Comparison of ENCODE assay signal across 28 cellular contexts in the genomic region with DNA sequence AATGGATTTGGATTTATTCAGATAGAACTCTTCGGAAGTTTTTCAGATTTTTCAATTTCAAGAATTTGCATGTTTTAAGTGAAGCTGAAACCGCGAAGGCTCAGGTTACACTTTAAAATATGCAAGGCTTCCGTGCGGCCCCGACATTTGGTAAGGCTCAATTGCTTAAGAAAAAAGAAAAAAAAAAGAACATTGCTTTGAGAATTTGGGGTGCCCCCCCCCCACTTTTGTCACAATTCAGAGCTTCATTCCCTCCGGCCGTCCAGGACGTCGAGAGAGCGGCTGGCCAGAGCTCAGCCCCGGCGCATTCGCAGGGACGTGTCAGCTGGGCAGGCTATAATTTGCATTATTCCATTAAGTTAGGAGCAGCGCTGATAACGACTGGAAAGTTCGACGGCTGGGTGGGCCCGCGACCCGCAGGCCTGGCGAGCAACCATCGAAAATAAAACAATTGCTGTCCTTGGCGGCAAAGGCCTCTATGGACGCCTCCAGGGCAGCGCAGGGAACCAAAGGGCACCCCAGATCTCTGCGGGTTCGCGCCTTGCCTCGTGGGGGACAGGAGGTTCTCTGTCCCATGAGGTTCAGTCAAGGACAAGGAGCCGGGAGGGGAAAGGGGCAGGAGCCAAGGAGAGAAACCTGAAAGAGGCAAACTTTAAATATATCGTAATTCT. TPM values are rescaled to one million over a fixed set of nuclear protein-coding genes. Genes with fewer than 3 reads are reported as not detected.
DNase-seq lines count a peak whose midpoint lies in the region; FAIRE-seq and TF ChIP-seq lines count a peak whose summit lies in the region.
"Had no signal": no experiment of that assay in that cellular context is flagged by ENCODE, and none has a peak within 500 bp of the region (broad histone marks: within the 10 kb centered on the region; RNA-seq: fewer than 3 reads in every experiment).

No MANE protein-coding gene starts in this region.

- H3F3A ChIP-seq in neural progenitor cell (ENCODE audit: low read depth), result peaks cover 78% of the 10 kb centered on the region

- H3K4me1 Mint-ChIP-seq in endodermal cell, result peaks cover 43% of the 10 kb centered on the region
- peaks cover 54% of the 10 kb centered on the region for H3K4me1 Mint-ChIP-seq in neural progenitor cell
- H3K4me1 Mint-ChIP-seq in nephron progenitor cell, result peaks cover 30% of the 10 kb centered on the region

- H3K27me3 ChIP-seq in HUES64 (ENCODE audit: insufficient read depth, low read length), result peaks cover 98% of the 10 kb centered on the region
- peaks cover 100% of the 10 kb centered on the region for H3K27me3 ChIP-seq in endodermal cell (ENCODE audit: control insufficient read depth, insufficient read depth, low read length, poor library complexity, severe bottlenecking)
- H3K27me3 ChIP-seq in neural progenitor cell, result peaks cover 45% of the 10 kb centered on the region

- H3K4me3 ChIP-seq in HUES64 (ENCODE audit: low read length) (peak overlapping the region; percentile 77), endodermal cell (ENCODE audit: low read length) (peak overlapping the region; percentile 16), neural progenitor cell (no peak overlapping the region)
- H3K4me3 ChIP-seq: esophagus squamous epithelium, right atrium auricular region, tibial nerve had no signal

- H3K36me3 Mint-ChIP-seq in endodermal cell (ENCODE audit: low read depth), result no peaks in the 10 kb centered on the region
- H3K36me3 Mint-ChIP-seq in neural progenitor cell, result peaks cover 7% of the 10 kb centered on the region
- H3K36me3 Mint-ChIP-seq in nephron progenitor cell (ENCODE audit: low read depth), result no peaks in the 10 kb centered on the region

- H3K27ac Mint-ChIP-seq in endodermal cell (no peak overlapping the region), neural progenitor cell (peak overlapping the region; percentile 95), nephron progenitor cell (no peak overlapping the region)
- H3K27ac Mint-ChIP-seq: activated T-cell treated with anti-CD3 and anti-CD28 coated beads, Interleukin-2, amount 50 U/mL, for 24 hours; stimulated activated naive CD8-positive, alpha-beta T cell treated with anti-CD3 and anti-CD28 coated beads, Interleukin-15, amount 100 ng/mL, for 72 hours had no signal

- H3K9ac ChIP-seq in HUES64 (ENCODE audit: low read depth, low read length), result peak overlapping the region; percentile 46; the same call in 1 of the 2 replicates
- H3K9ac ChIP-seq in endodermal cell (ENCODE audit: extremely low read depth, low read length, poor library complexity, severe bottlenecking), result no peak overlapping the region
- no peak overlapping the region for H3K9ac ChIP-seq in neural progenitor cell

- FAIRE-seq in GM12892 (lab: Jason Lieb, UNC), result no peak
- FAIRE-seq: astrocyte, GM19239 had no signal

- H3K36me3 ChIP-seq in HUES64 (ENCODE audit: insufficient read depth, low read length), result no peaks in the 10 kb centered on the region
- H3K36me3 ChIP-seq in endodermal cell (ENCODE audit: control insufficient read depth, insufficient read depth, low read length), result no peaks in the 10 kb centered on the region
- peaks cover 14% of the 10 kb centered on the region for H3K36me3 ChIP-seq in neural progenitor cell
- H3K36me3 ChIP-seq: esophagus squamous epithelium, right atrium auricular region, tibial nerve had no signal

- peaks cover 42% of the 10 kb centered on the region for H3K79me2 ChIP-seq in neural progenitor cell (ENCODE audit: low read depth)

- peak overlapping the region; percentile 75 for H3K4me2 ChIP-seq in neural progenitor cell

- DNase-seq in GM20000 (ENCODE audit: low spot score) (peak; percentile 12), endodermal cell (no peak), neural progenitor cell (ENCODE audit: low spot score) (peak; percentile 35), SIG-M5 (lab: John Stamatoyannopoulos, UW) (no peak), GM12892 (ENCODE audit: insufficient read length) (no peak), NCI-H187 treated with DMSO at 0.1 percent for 48 hours (lab: John Stamatoyannopoulos, UW) (no peak), nephron progenitor cell (no peak)
- DNase-seq: activated CD4-positive, CD25-positive, alpha-beta regulatory T cell; activated naive CD4-positive, alpha-beta T cell treated with anti-CD3 and anti-CD28 coated beads, Interleukin-2, amount 50 U/mL, for 16 hours; activated T-cell treated with anti-CD3 and anti-CD28 coated beads, Interleukin-2, amount 50 U/mL, for 24 hours; CD8-positive, alpha-beta memory T cell; cerebellar nuclear complex; DMS53; effector memory CD4-positive, alpha-beta T cell; esophagus squamous epithelium; IMR-90; NCI-H2107; NCI-H524; RPMI8226; stimulated activated naive CD8-positive, alpha-beta T cell treated with anti-CD3 and anti-CD28 coated beads, Interleukin-15, amount 100 ng/mL, for 72 hours; T1000 had no signal

- H3K9me3 ChIP-seq in HUES64 (ENCODE audit: insufficient read depth, low read depth, low read length) (no peaks in the 10 kb centered on the region), endodermal cell (ENCODE audit: control insufficient read depth, low read length) (peaks cover 10% of the 10 kb centered on the region), neural progenitor cell (ENCODE audit: low read depth) (no peaks in the 10 kb centered on the region)
- H3K9me3 ChIP-seq: esophagus squamous epithelium, right atrium auricular region, tibial nerve had no signal

- TF ChIP-seq POLR2A in GM12892 (IDR thresholded peaks at IDR 0.05; ENCODE audit: low read depth, low read length), result no peak

- 3% methylated on average over 33 of the region's 33 CpGs for WGBS in HUES64
- 6 to 7% methylated on average over 20 to 33 of the region's 33 CpGs for WGBS in endodermal cell (ENCODE audit: insufficient coverage in 1 of 2, insufficient read length in 1 of 2), 2 experiments

- H3K4me1 ChIP-seq in HUES64 (ENCODE audit: insufficient read depth, low read length) (peaks cover 54% of the 10 kb centered on the region), endodermal cell (ENCODE audit: control insufficient read depth, insufficient read depth, low read length) (peaks cover 6% of the 10 kb centered on the region), neural progenitor cell (peaks cover 18% of the 10 kb centered on the region)

- no peak overlapping the region for H2AFZ ChIP-seq in neural progenitor cell (replicated peaks)

- TF ChIP-seq CTCF in GM20000 (IDR thresholded peaks at IDR 0.05; ENCODE audit: extremely low read depth, missing control alignments) (no peak), endodermal cell (conservative IDR thresholded peaks at IDR 0.05) (no peak), neural progenitor cell (IDR thresholded peaks at IDR 0.05) (no peak), nephron progenitor cell (IDR thresholded peaks at IDR 0.05) (no peak)

- H3K27me3 Mint-ChIP-seq in endodermal cell (ENCODE audit: insufficient read depth) (peaks cover 98% of the 10 kb centered on the region), neural progenitor cell (ENCODE audit: insufficient read depth, low read depth) (peaks cover 48% of the 10 kb centered on the region), nephron progenitor cell (ENCODE audit: low read depth, poor library complexity) (peaks cover 100% of the 10 kb centered on the region)

- peak overlapping the region; percentile 11 for H3K4me3 Mint-ChIP-seq in endodermal cell
- H3K4me3 Mint-ChIP-seq in neural progenitor cell, result peak overlapping the region; percentile 88
- H3K4me3 Mint-ChIP-seq in nephron progenitor cell, result no peak overlapping the region
- H3K4me3 Mint-ChIP-seq: activated T-cell treated with anti-CD3 and anti-CD28 coated beads, Interleukin-2, amount 50 U/mL, for 24 hours; CD8-positive, alpha-beta memory T cell; stimulated activated naive CD8-positive, alpha-beta T cell treated with anti-CD3 and anti-CD28 coated beads, Interleukin-15, amount 100 ng/mL, for 72 hours had no signal

- H3K9me3 Mint-ChIP-seq in endodermal cell (no peaks in the 10 kb centered on the region), neural progenitor cell (peaks cover 33% of the 10 kb centered on the region), nephron progenitor cell (no peaks in the 10 kb centered on the region)
- H3K9me3 Mint-ChIP-seq: stimulated activated naive CD8-positive, alpha-beta T cell treated with anti-CD3 and anti-CD28 coated beads, Interleukin-15, amount 100 ng/mL, for 72 hours had no signal

- H4K20me1 ChIP-seq in neural progenitor cell (ENCODE audit: low read depth), result peaks cover 12% of the 10 kb centered on the region

- H3K27ac ChIP-seq in HUES64 (ENCODE audit: low read depth, low read length) (peak overlapping the region; percentile 95; the same call in 1 of the 2 replicates), endodermal cell (ENCODE audit: low read depth, low read length) (peak overlapping the region; percentile 100), neural progenitor cell (no peak overlapping the region)
- H3K27ac ChIP-seq: esophagus squamous epithelium, right atrium auricular region, tibial nerve had no signal

RNA-seq across cellular contexts. Expression of a gene that starts 7.1 kb away (rescaled TPM):
- 12.4 TPM for polyA plus RNA-seq in HUES64 (2013, experiment 1 of 2)
- polyA plus RNA-seq in HUES64 (2013, experiment 2 of 2), result 21.2 TPM
- 10 to 100 TPM in 1 of 2 donors, 1 to 10 TPM in 1; 5.2 to 10.1 TPM for total RNA-seq in endodermal cell
- polyA plus RNA-seq in endodermal cell (2013, experiment 1 of 2), result 53.2 TPM
- 46.1 TPM for polyA plus RNA-seq in endodermal cell (2013, experiment 2 of 2)
- total RNA-seq in neural progenitor cell (ENCODE audit: low replicate concordance), result 94.7 and 132 TPM in 2 replicates
- polyA plus RNA-seq in GM12892 (2012; ENCODE audit: missing spikeins), result not detected
- total RNA-seq: CD8-positive, alpha-beta memory T cell; IMR-90; myocyte; osteocyte; right atrium auricular region; tibial nerve had no signal
- polyA plus RNA-seq: CD8-positive, alpha-beta memory T cell; IMR-90 had no signal

Comparison
In these comparisons a context has a peak if more than half of its experiments do, and no peak if none do; other contexts are left out.
1. DNase-seq: peak in GM20000 (single experiment) and neural progenitor cell (single experiment); none in endodermal cell (single experiment), SIG-M5 (single experiment), GM12892 (single experiment), NCI-H187 treated with DMSO at 0.1 percent for 48 hours (single experiment) and nephron progenitor cell (single experiment).